ENCODE assay signal across 11 cellular contexts in genomic region chr14:103014466-103015319, GRCh38. TPM values are rescaled to one million over a fixed set of nuclear protein-coding genes. Genes with fewer than 3 reads are reported as not detected.
DNase-seq lines count a peak whose midpoint lies in the region; ATAC-seq and TF ChIP-seq lines count a peak whose summit lies in the region.
"Had no signal": no experiment of that assay in that cellular context is flagged by ENCODE, and none has a peak within 500 bp of the region (broad histone marks: within the 10 kb centered on the region; RNA-seq: fewer than 3 reads in every experiment).

No MANE protein-coding gene starts in this region.

- ATAC-seq in T-cell (replicated peaks in 1 of 4) (no peak), GM18511 (IDR thresholded peaks at IDR 0.05; ENCODE audit: unreplicated experiment) (no peak)

- no peaks in the 10 kb centered on the region for H3K9me2 ChIP-seq in Loucy (replicated peaks; ENCODE audit: low read depth, low read length)

- peak overlapping the region; percentile 9; the same call in 1 of the 2 replicates for H3K9ac ChIP-seq in BLaER1
- H3K9ac ChIP-seq in Loucy (ENCODE audit: low read depth, low read length, poor library complexity, severe bottlenecking), result no peak overlapping the region

- H3K4me2 ChIP-seq in BLaER1 (peak overlapping the region; percentile 61), Loucy (ENCODE audit: low read depth, low read length, poor library complexity, severe bottlenecking) (no peak overlapping the region)

- no peaks in the 10 kb centered on the region for H3K9me3 Mint-ChIP-seq in T-cell
- H3K9me3 Mint-ChIP-seq: activated naive CD8-positive, alpha-beta T cell treated with anti-CD3 and anti-CD28 coated beads for 36 hours had no signal

- POLR2A ChIA-PET in T-cell (lab: Charles Lee), result no interaction called here

- H3K4me1 Mint-ChIP-seq in T-cell, result peaks cover 0 to 8% (median 8%) of the 10 kb centered on the region in 3 donors

- peaks cover 2% of the 10 kb centered on the region for H3K36me3 Mint-ChIP-seq in T-cell
- H3K36me3 Mint-ChIP-seq: activated naive CD8-positive, alpha-beta T cell treated with anti-CD3 and anti-CD28 coated beads for 36 hours had no signal

- no peak overlapping the region for H3K27ac Mint-ChIP-seq in T-cell
- H3K27ac Mint-ChIP-seq: activated naive CD8-positive, alpha-beta T cell treated with anti-CD3 and anti-CD28 coated beads for 36 hours had no signal

- H3K27ac ChIP-seq in BLaER1 (peak overlapping the region; percentile 59), VCaP (peak overlapping the region; percentile 47)
- H3K27ac ChIP-seq: left ventricle myocardium inferior, Peyer's patch had no signal

- no peaks in the 10 kb centered on the region for H3K36me3 ChIP-seq in BLaER1
- no peaks in the 10 kb centered on the region for H3K36me3 ChIP-seq in Loucy (ENCODE audit: insufficient read depth, low read length)

- H3K27me3 ChIP-seq in BLaER1 (no peaks in the 10 kb centered on the region; the same call in 1 of the 2 replicates), Loucy (ENCODE audit: insufficient read depth, low read length, poor library complexity, severe bottlenecking) (no peaks in the 10 kb centered on the region)
- H3K27me3 ChIP-seq: Peyer's patch had no signal

- peaks cover 7 to 11% of the 10 kb centered on the region in 2 donors for H3K27me3 Mint-ChIP-seq in T-cell
- H3K27me3 Mint-ChIP-seq: activated naive CD8-positive, alpha-beta T cell treated with anti-CD3 and anti-CD28 coated beads for 36 hours had no signal

- H4K20me1 ChIP-seq in BLaER1 (no peaks in the 10 kb centered on the region), Loucy (ENCODE audit: insufficient read depth, low read length, poor library complexity, severe bottlenecking) (no peaks in the 10 kb centered on the region)

- H3K9me3 ChIP-seq in BLaER1 (no peaks in the 10 kb centered on the region), Loucy (ENCODE audit: insufficient read depth, low read depth, low read length) (no peaks in the 10 kb centered on the region)
- H3K9me3 ChIP-seq: left ventricle myocardium inferior, Peyer's patch had no signal

- no peaks in the 10 kb centered on the region for H3K79me2 ChIP-seq in Loucy (ENCODE audit: insufficient read depth, low read length)

- peak; percentile 54 for DNase-seq in kidney tubule cell (ENCODE audit: low spot score)
- DNase-seq in T-cell, result no peak
- DNase-seq in mesenteric fat pad (ENCODE audit: low spot score), result no peak
- no peak for DNase-seq in NCI-H1694 (lab: John Stamatoyannopoulos, UW)
- DNase-seq: activated naive CD8-positive, alpha-beta T cell treated with anti-CD3 and anti-CD28 coated beads for 36 hours; left ventricle myocardium inferior had no signal

- H3K4me3 ChIP-seq in BLaER1 (no peak overlapping the region), Loucy (ENCODE audit: low read length, poor library complexity, severe bottlenecking) (no peak overlapping the region)
- H3K4me3 ChIP-seq: left ventricle myocardium inferior, Peyer's patch had no signal

- H3F3A ChIP-seq in Loucy (ENCODE audit: low read depth), result no peaks in the 10 kb centered on the region

- peak overlapping the region; percentile 65; the same call in 1 of the 2 replicates for H2AFZ ChIP-seq in Loucy (ENCODE audit: low read length)

- H3K4me1 ChIP-seq in BLaER1, result peaks cover 30% of the 10 kb centered on the region
- no peaks in the 10 kb centered on the region for H3K4me1 ChIP-seq in Loucy (ENCODE audit: insufficient read depth, low read length, poor library complexity, severe bottlenecking)

- H3K4me3 Mint-ChIP-seq in T-cell, result no peak overlapping the region
- H3K4me3 Mint-ChIP-seq: activated naive CD8-positive, alpha-beta T cell treated with anti-CD3 and anti-CD28 coated beads for 36 hours had no signal

- TF ChIP-seq CTCF in Loucy (conservative IDR thresholded peaks at IDR 0.05; ENCODE audit: low read length), result no peak
- no peak for TF ChIP-seq CTCF in VCaP (conservative IDR thresholded peaks at IDR 0.05)

- CTCF ChIA-PET in T-cell (lab: Charles Lee), result no interaction called here

RNA-seq across cellular contexts. Expression of gene CDC42BPB, which starts 42.7 kb away (rescaled TPM):
- total RNA-seq in T-cell, result 10 to 100 TPM in 3 of 5 donors, 1 to 10 TPM in 2; 5.3 to 17.5 (median 11.2) TPM
- 99.6 TPM for total RNA-seq in mesenteric fat pad
